7 cellular contexts compared by ENCODE assay signal in the genomic region with DNA sequence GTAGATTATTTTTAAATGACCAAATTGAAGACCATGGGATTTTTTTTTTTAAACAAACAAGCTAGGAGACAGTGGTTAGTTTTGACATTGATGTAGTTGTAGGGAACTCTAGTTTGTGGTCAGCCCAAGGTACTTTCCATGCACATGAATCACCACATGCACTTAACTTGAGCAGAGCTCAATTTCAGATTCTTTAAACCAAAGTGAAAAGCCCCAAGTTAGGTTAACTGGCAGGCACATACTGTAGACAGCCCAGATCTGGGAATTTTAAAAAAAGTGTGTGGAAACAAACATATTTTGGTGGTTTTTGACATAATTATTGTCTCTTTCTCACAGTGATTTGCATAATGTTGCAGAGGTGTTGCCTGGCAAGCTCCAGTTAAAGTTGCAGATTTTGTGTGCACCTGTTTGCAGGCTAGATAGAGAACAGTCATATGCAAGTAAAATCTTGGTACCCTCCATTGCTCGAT.
DNase-seq lines count a peak whose midpoint lies in the region; ATAC-seq and TF ChIP-seq lines count a peak whose summit lies in the region.

No MANE protein-coding gene starts in this region.

- no peak overlapping the region for H3K27ac ChIP-seq in Panc1 (ENCODE audit: low read length)

- DNase-seq in Panc1 (ENCODE audit: low read depth, low spot score) (no peak), iris pigment epithelial cell (ENCODE audit: low read depth) (peak; percentile 93), RKO (ENCODE audit: low spot score) (no peak), omental fat pad (ENCODE audit: low spot score) (no peak), DMS114 treated with DMSO at 0.1 percent for 48 hours (lab: John Stamatoyannopoulos, UW; ENCODE audit: unreplicated experiment) (no peak)

- peaks cover 19% of the 10 kb centered on the region for H3K9me3 ChIP-seq in Panc1 (ENCODE audit: control insufficient read depth, insufficient read depth, low read depth, low read length)

- CTCF ChIA-PET in Panc1 (lab: Charles Lee): no interaction called here

- H3K27me3 ChIP-seq in Panc1 (ENCODE audit: control insufficient read depth, insufficient read depth, low read length): no peaks in the 10 kb centered on the region

- POLR2A ChIA-PET in Panc1 (lab: Charles Lee): no interaction called here

- no TSS peak for BruUV-seq in Panc1 (replicated peaks; lab: Mats Ljungman, UMichigan)

- peak; percentile 94 for ATAC-seq in GM19023 (IDR thresholded peaks at IDR 0.05; ENCODE audit: unreplicated experiment)
- ATAC-seq in HG02763 (IDR thresholded peaks at IDR 0.05; ENCODE audit: unreplicated experiment): peak; percentile 90
- ATAC-seq in Panc1: 0 out of 2 replicates have a peak, but pooled peaks have one; percentile 51
- no peak for ATAC-seq in omental fat pad (ENCODE audit: low FRiP score)

- no peaks in the 10 kb centered on the region for H3K36me3 ChIP-seq in Panc1 (ENCODE audit: control insufficient read depth, insufficient read depth, low read length)

- intact Hi-C loops in Panc1 (cut with micrococcal nuclease; ENCODE audit: unreplicated experiment): no loop called here

- in situ Hi-C loops in Panc1 (cut with HindIII; ENCODE audit: low pct_unique_long_range_greater_than_20kb, low sequenced_read_pairs): no loop called here

- H3K4me1 ChIP-seq in Panc1 (ENCODE audit: control insufficient read depth, insufficient read depth, low read length): no peaks in the 10 kb centered on the region

- TF ChIP-seq CTCF in Panc1 (IDR thresholded peaks at IDR 0.05) (no peak), omental fat pad (IDR thresholded peaks at IDR 0.05) (no peak)

- H3K4me3 ChIP-seq in Panc1 (ENCODE audit: low read depth in 2 of 2, low read length in 2 of 2): no peak overlapping the region
